1 cellular context compared by ENCODE assay signal in the genomic region with DNA sequence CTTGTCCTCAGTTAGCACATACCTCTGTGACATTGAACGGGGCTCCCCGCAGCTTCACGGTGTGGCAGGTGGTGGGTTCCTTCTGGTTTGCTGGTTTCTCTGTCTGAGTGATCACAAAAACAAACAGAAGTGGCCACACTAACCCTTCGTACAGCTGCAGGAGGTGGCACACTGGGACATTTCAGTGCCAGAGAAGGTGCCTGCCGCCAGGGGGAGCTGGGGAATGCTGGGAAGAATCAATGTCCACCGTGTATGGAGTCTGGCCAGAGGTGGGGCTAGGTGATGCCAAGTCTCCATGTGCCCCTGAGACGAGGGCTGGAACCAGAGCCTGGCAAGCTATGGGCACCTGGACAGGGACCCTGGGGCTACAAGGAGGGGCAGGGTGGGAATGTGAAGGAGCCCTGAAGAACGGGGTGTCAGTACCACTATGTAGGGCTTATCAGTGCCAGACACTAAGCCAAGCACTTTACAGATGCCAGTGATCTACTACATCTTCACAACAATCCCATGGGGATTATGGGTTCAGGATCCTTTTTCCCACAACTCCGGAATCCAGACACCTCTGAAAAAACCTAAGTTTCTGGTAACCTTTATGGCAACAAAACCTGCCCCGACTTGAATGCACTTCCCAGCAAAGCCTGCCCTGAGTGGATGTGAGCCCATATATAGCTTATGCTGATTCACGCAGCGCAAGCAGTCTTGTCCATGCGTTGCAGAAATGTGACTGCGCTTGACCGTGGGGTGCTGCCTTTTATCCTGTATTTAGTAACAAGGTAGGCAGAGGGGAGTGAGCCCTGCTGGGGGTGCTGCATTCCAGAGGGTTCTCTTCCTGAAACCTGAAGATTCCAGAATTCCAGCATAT.
TF ChIP-seq lines count a peak whose summit lies in the region.

No MANE protein-coding gene starts in this region.

TF ChIP-seq in K562, 482 proteins besides CTCF, POLR2A, EP300 and RAD21:
- TF ChIP-seq ZFP36 (IDR thresholded peaks at IDR 0.05; ENCODE audit: low read depth, low read length, partially characterized antibody), result peak; percentile 77
- TF ChIP-seq ZNF507 (tag; conservative IDR thresholded peaks at IDR 0.05), result no peak
- TF ChIP-seq, protein P1, sequence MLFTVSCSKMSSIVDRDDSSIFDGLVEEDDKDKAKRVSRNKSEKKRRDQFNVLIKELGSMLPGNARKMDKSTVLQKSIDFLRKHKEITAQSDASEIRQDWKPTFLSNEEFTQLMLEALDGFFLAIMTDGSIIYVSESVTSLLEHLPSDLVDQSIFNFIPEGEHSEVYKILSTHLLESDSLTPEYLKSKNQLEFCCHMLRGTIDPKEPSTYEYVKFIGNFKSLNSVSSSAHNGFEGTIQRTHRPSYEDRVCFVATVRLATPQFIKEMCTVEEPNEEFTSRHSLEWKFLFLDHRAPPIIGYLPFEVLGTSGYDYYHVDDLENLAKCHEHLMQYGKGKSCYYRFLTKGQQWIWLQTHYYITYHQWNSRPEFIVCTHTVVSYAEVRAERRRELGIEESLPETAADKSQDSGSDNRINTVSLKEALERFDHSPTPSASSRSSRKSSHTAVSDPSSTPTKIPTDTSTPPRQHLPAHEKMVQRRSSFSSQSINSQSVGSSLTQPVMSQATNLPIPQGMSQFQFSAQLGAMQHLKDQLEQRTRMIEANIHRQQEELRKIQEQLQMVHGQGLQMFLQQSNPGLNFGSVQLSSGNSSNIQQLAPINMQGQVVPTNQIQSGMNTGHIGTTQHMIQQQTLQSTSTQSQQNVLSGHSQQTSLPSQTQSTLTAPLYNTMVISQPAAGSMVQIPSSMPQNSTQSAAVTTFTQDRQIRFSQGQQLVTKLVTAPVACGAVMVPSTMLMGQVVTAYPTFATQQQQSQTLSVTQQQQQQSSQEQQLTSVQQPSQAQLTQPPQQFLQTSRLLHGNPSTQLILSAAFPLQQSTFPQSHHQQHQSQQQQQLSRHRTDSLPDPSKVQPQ (CRISPR knock-in tag; IDR thresholded peaks at IDR 0.05; ENCODE audit: borderline replicate concordance), result no peak
- TF ChIP-seq RFX1 (IDR thresholded peaks at IDR 0.05), result no peak
- peak; percentile 0 for TF ChIP-seq SP2 (IDR thresholded peaks at IDR 0.05; ENCODE audit: extremely low read depth, low read depth, low read length, poor library complexity, severe bottlenecking)
- TF ChIP-seq TARDBP (IDR thresholded peaks at IDR 0.05), result no peak
- TF ChIP-seq, protein P2, sequence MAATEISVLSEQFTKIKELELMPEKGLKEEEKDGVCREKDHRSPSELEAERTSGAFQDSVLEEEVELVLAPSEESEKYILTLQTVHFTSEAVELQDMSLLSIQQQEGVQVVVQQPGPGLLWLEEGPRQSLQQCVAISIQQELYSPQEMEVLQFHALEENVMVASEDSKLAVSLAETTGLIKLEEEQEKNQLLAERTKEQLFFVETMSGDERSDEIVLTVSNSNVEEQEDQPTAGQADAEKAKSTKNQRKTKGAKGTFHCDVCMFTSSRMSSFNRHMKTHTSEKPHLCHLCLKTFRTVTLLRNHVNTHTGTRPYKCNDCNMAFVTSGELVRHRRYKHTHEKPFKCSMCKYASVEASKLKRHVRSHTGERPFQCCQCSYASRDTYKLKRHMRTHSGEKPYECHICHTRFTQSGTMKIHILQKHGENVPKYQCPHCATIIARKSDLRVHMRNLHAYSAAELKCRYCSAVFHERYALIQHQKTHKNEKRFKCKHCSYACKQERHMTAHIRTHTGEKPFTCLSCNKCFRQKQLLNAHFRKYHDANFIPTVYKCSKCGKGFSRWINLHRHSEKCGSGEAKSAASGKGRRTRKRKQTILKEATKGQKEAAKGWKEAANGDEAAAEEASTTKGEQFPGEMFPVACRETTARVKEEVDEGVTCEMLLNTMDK (IDR thresholded peaks at IDR 0.05; ENCODE audit: borderline replicate concordance, insufficient read depth, low read depth, low read length, poor library complexity, severe bottlenecking), result peak; percentile 20
